In the genomic region with DNA sequence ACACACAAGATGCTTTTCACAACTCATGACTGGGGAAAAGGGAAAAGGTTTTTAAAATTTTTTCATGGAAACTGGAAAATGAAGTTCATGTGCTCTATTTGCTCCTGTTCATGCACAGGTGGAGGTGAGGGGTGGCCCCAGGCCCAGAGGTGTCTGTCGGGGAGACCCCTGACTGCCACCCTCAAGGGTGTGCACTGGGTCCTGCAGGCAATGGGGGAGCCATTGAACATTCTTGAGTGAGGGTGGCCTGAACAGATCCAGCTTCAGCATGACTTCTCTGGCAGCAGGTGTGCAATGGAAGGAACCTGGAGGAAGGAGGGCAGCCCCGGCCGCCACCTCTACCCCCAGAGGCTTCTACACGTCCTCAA, we compare ENCODE assay signal across 24 cellular contexts.
DNase-seq lines count a peak whose midpoint lies in the region; ATAC-seq, FAIRE-seq and TF ChIP-seq lines count a peak whose summit lies in the region.
"Had no signal": no experiment of that assay in that cellular context is flagged by ENCODE, and none has a peak within 500 bp of the region (broad histone marks: within the 10 kb centered on the region; RNA-seq: fewer than 3 reads in every experiment).

No MANE protein-coding gene starts in this region.

- H2AK5ac ChIP-seq in mesenchymal stem cell (ENCODE audit: low read length, severe bottlenecking), result peak overlapping the region; percentile 14

- H3K79me1 ChIP-seq in mesenchymal stem cell (replicated peaks; ENCODE audit: low read length, poor library complexity, severe bottlenecking), result no peaks in the 10 kb centered on the region

- TF ChIP-seq RAD21 in A549 (conservative IDR thresholded peaks at IDR 0.05 in 1 of 2, IDR thresholded peaks at IDR 0.05 in 1 of 2), result no peak

- no peaks in the 10 kb centered on the region for H3K36me3 ChIP-seq in PC-3 (ENCODE audit: low read depth, low read length)
- no peaks in the 10 kb centered on the region for H3K36me3 ChIP-seq in mesenchymal stem cell (ENCODE audit: control insufficient read depth in 1 of 2, insufficient read depth in 2 of 2, low read depth in 1 of 2, low read length in 2 of 2)
- no peaks in the 10 kb centered on the region for H3K36me3 ChIP-seq in MM.1S (replicated peaks; ENCODE audit: insufficient read depth, low read length)
- H3K36me3 ChIP-seq: BLaER1 treated with 17β-estradiol and CSF1 and Interleukin-3, amounts not matched to agents 10 nM and 100 nM; Peyer's patch; SJSA1 had no signal

- H4K91ac ChIP-seq in mesenchymal stem cell (ENCODE audit: low read length), result no peak overlapping the region

- no peak overlapping the region for H2BK5ac ChIP-seq in mesenchymal stem cell (ENCODE audit: low read depth, low read length, poor library complexity, severe bottlenecking)

- no peak overlapping the region for H2BK12ac ChIP-seq in mesenchymal stem cell (ENCODE audit: low read length in 2 of 2)

- no peak overlapping the region for H3K4ac ChIP-seq in mesenchymal stem cell (ENCODE audit: low read depth in 1 of 2, low read length in 2 of 2)

- no peak overlapping the region for H3K18ac ChIP-seq in mesenchymal stem cell (ENCODE audit: low read depth in 1 of 2, low read length in 2 of 2)

- TF ChIP-seq CTCF in A549 (IDR thresholded peaks at IDR 0.05) (no peak), PC-3 (conservative IDR thresholded peaks at IDR 0.05; ENCODE audit: low read depth, low read length) (no peak), brain (conservative IDR thresholded peaks at IDR 0.05) (no peak), MM.1S (IDR thresholded peaks at IDR 0.05; ENCODE audit: low read length) (no peak)

- H3K9me3 ChIP-seq in A549 (no peaks in the 10 kb centered on the region), PC-3 (ENCODE audit: low read length) (no peaks in the 10 kb centered on the region), mesenchymal stem cell (ENCODE audit: control insufficient read depth, low read length) (no peaks in the 10 kb centered on the region), MM.1S (replicated peaks; ENCODE audit: insufficient read depth, low read length) (no peaks in the 10 kb centered on the region)
- H3K9me3 ChIP-seq: BLaER1 treated with 17β-estradiol and CSF1 and Interleukin-3, amounts not matched to agents 10 nM and 100 nM; Peyer's patch; SJSA1 had no signal

- H3K27me3 Mint-ChIP-seq in brain, result no peaks in the 10 kb centered on the region
- H3K27me3 Mint-ChIP-seq: CD4-positive, alpha-beta T cell had no signal

- H3K27me3 ChIP-seq in PC-3 (ENCODE audit: low read length) (no peaks in the 10 kb centered on the region), mesenchymal stem cell (ENCODE audit: control insufficient read depth in 1 of 2, insufficient read depth in 1 of 2, low read length in 2 of 2) (peaks cover 6 to 56% of the 10 kb centered on the region in 2 experiments), MM.1S (replicated peaks; ENCODE audit: insufficient read depth, low read length) (no peaks in the 10 kb centered on the region)
- H3K27me3 ChIP-seq: Peyer's patch, SJSA1 had no signal

- peak overlapping the region in 3 of 5 experiments; percentile 40 to 76 (median 67) for H3K27ac Mint-ChIP-seq in brain
- H3K27ac Mint-ChIP-seq: CD4-positive, alpha-beta T cell had no signal

- H3K4me2 ChIP-seq in A549 (peak overlapping the region; percentile 59), PC-3 (ENCODE audit: low read length) (peak overlapping the region; percentile 54), mesenchymal stem cell (ENCODE audit: low read length, poor library complexity, severe bottlenecking) (no peak overlapping the region), MM.1S (ENCODE audit: low read depth, low read length) (no peak overlapping the region)

- no peak overlapping the region for H3K4me3 ChIP-seq in A549
- no peak overlapping the region for H3K4me3 ChIP-seq in PC-3 (ENCODE audit: low read length)
- no peak overlapping the region for H3K4me3 ChIP-seq in mesenchymal stem cell (ENCODE audit: insufficient read depth in 1 of 2, low read depth in 1 of 2, low read length in 2 of 2)
- H3K4me3 ChIP-seq in MM.1S (ENCODE audit: low read length), result no peak overlapping the region
- H3K4me3 ChIP-seq: BLaER1 treated with 17β-estradiol and CSF1 and Interleukin-3, amounts not matched to agents 10 nM and 100 nM; Peyer's patch; SJSA1 had no signal

- peaks cover 32% of the 10 kb centered on the region for H3K79me2 ChIP-seq in PC-3 (ENCODE audit: low read length)
- no peaks in the 10 kb centered on the region for H3K79me2 ChIP-seq in MM.1S (ENCODE audit: low read length)

- intact Hi-C loops in PC-3 (cut with micrococcal nuclease), result loop anchor here (1.0 to 5.0 kb wide), 3 partner anchors 24 to 112 kb away; no protein-coding TSS in a partner anchor
- intact Hi-C loops in posterior vena cava (cut with DNase I), result no loop called here

- DNase-seq in A549 (ENCODE audit: low read depth in 1 of 2, low spot score in 1 of 2) (no peak), PC-3 (no peak), mesenchymal stem cell (no peak), MM.1S (no peak), posterior vena cava (ENCODE audit: low spot score) (no peak), SHP77 (lab: John Stamatoyannopoulos, UW) (no peak)
- DNase-seq: AML-193; CD4-positive, alpha-beta T cell; Kasumi-1; MV-4-11; NCI-H1105; NCI-H146; NCI-H2029; NCI-H446 treated with DMSO at 0.1 percent for 48 hours; NCI-H526 treated with DMSO at 0.1 percent for 48 hours; Peyer's patch had no signal

- H3K9me3 Mint-ChIP-seq in brain, result peaks cover 0 to 4% (median 0%) of the 10 kb centered on the region in 5 experiments
- H3K9me3 Mint-ChIP-seq: CD4-positive, alpha-beta T cell had no signal

- POLR2A ChIA-PET in A549 (lab: Yijun Ruan, JAX) (no interaction called here), PC-3 (lab: Charles Lee; ENCODE audit: unreplicated experiment) (interaction anchor here (0.5 to 1.1 kb wide), 2 partner anchors 21 to 126 kb away, joined by 3 to 4 read pairs; no protein-coding TSS in a partner anchor)

- H3K27ac ChIP-seq in A549, result peak overlapping the region; percentile 58 to 76
- peak overlapping the region; percentile 76 for H3K27ac ChIP-seq in PC-3 (ENCODE audit: low read length)
- peak overlapping the region; percentile 44 for H3K27ac ChIP-seq in mesenchymal stem cell (ENCODE audit: low read length, poor library complexity, severe bottlenecking)
- H3K27ac ChIP-seq in MM.1S (ENCODE audit: low read length), result no peak overlapping the region
- H3K27ac ChIP-seq: BLaER1 treated with 17β-estradiol and CSF1 and Interleukin-3, amounts not matched to agents 10 nM and 100 nM; Peyer's patch; SJSA1 had no signal

- H3K4me1 Mint-ChIP-seq in brain, result peaks cover 23% of the 10 kb centered on the region

- ATAC-seq in A549 (no peak), PC-3 (no peak), GM18858 (IDR thresholded peaks at IDR 0.05; ENCODE audit: unreplicated experiment) (no peak)

- H3K23ac ChIP-seq in mesenchymal stem cell (ENCODE audit: low read length in 2 of 2), result no peak overlapping the region

- no peaks in the 10 kb centered on the region for H4K20me1 ChIP-seq in PC-3 (ENCODE audit: low read length)
- no peaks in the 10 kb centered on the region for H4K20me1 ChIP-seq in MM.1S (ENCODE audit: insufficient read depth, low read length)

- no peak overlapping the region for H3K14ac ChIP-seq in mesenchymal stem cell (ENCODE audit: low read length in 2 of 2)

- no peak overlapping the region for H3K4me3 Mint-ChIP-seq in brain
- H3K4me3 Mint-ChIP-seq: CD4-positive, alpha-beta T cell had no signal

- no peak overlapping the region for H4K8ac ChIP-seq in mesenchymal stem cell (ENCODE audit: low read length)

- H3K9me2 ChIP-seq in PC-3 (replicated peaks; ENCODE audit: low read length) (no peaks in the 10 kb centered on the region), MM.1S (replicated peaks; ENCODE audit: insufficient read depth, low read length) (no peaks in the 10 kb centered on the region)

- no peak for FAIRE-seq in A549 (lab: Jason Lieb, UNC)
- FAIRE-seq: A204.1, D721Med, GM18507, HepG2 had no signal

- no TSS peak for BruUV-seq in PC-3 (replicated peaks; lab: Mats Ljungman, UMichigan)

- 65% methylated on average over 4 of the region's 4 CpGs for WGBS in A549 (ENCODE audit: missing lambda C conversion rate)
- WGBS in mesenchymal stem cell, result 76% methylated on average over 4 of the region's 4 CpGs

- H2BK15ac ChIP-seq in mesenchymal stem cell (ENCODE audit: low read depth, poor library complexity, severe bottlenecking), result no peak overlapping the region

- no peak overlapping the region for H2BK120ac ChIP-seq in mesenchymal stem cell (ENCODE audit: low read depth, low read length)

- no peak overlapping the region for H2AFZ ChIP-seq in PC-3 (ENCODE audit: low read length)
- no peak overlapping the region for H2AFZ ChIP-seq in mesenchymal stem cell (ENCODE audit: low read depth, low read length)
- no peak overlapping the region for H2AFZ ChIP-seq in MM.1S (ENCODE audit: low read length)

- no peak for TF ChIP-seq EP300 in A549 (IDR thresholded peaks at IDR 0.05)

- H3F3A ChIP-seq in PC-3 (ENCODE audit: low read length, unreplicated experiment) (peaks cover 3% of the 10 kb centered on the region), MM.1S (ENCODE audit: insufficient read depth, low read length) (no peaks in the 10 kb centered on the region)

- no peaks in the 10 kb centered on the region for H3K36me3 Mint-ChIP-seq in brain

- H3K4me1 ChIP-seq in A549, result peaks cover 41% of the 10 kb centered on the region
- peaks cover 48% of the 10 kb centered on the region for H3K4me1 ChIP-seq in PC-3 (ENCODE audit: insufficient read depth, low read length)
- H3K4me1 ChIP-seq in mesenchymal stem cell (ENCODE audit: control insufficient read depth, insufficient read depth, low read depth, low read length), result peaks cover 24% of the 10 kb centered on the region
- no peaks in the 10 kb centered on the region for H3K4me1 ChIP-seq in MM.1S (ENCODE audit: low read length)
- H3K4me1 ChIP-seq: Peyer's patch, SJSA1 had no signal

- TF ChIP-seq POLR2A in A549 (IDR thresholded peaks at IDR 0.05; ENCODE audit: low read length), result no peak

- CTCF ChIA-PET in A549 (lab: Yijun Ruan, JAX) (interaction anchor here (1.2 to 1.4 kb wide), 2 partner anchors 126 to 430 kb away, joined by 4 to 5 read pairs; no protein-coding TSS in a partner anchor), PC-3 (lab: Charles Lee) (interaction anchor here (0.6 to 1.5 kb wide), 3 partner anchors 11 to 126 kb away, joined by 3 to 9 read pairs (median 6); no protein-coding TSS in a partner anchor)

- H3K9ac ChIP-seq in PC-3 (ENCODE audit: low read length), result 0 out of 2 replicates have a peak overlapping the region, but pooled peaks have one; percentile 2
- no peak overlapping the region for H3K9ac ChIP-seq in mesenchymal stem cell (ENCODE audit: low read length)
- no peak overlapping the region for H3K9ac ChIP-seq in MM.1S (ENCODE audit: low read length)
- H3K9ac ChIP-seq: BLaER1 treated with 17β-estradiol and CSF1 and Interleukin-3, amounts not matched to agents 10 nM and 100 nM had no signal

TF ChIP-seq in A549, 52 proteins besides CTCF, POLR2A, EP300 and RAD21:
- no peak for TF ChIP-seq HEYL (CRISPR knock-in tag; IDR thresholded peaks at IDR 0.05)
- TF ChIP-seq HOXB5 (CRISPR knock-in tag; IDR thresholded peaks at IDR 0.05), result no peak
- no peak for TF ChIP-seq FOXS1 (CRISPR knock-in tag; IDR thresholded peaks at IDR 0.05)
- no peak for TF ChIP-seq CBX2 (IDR thresholded peaks at IDR 0.05; ENCODE audit: borderline replicate concordance, low read depth)
- TF ChIP-seq TFCP2L1 (CRISPR knock-in tag; IDR thresholded peaks at IDR 0.05), result no peak
- TF ChIP-seq PHF8 (IDR thresholded peaks at IDR 0.05; ENCODE audit: borderline replicate concordance, low read depth), result no peak

Comparison
In these comparisons a context has a peak if more than half of its experiments do, and no peak if none do; other contexts are left out.
1. H3K4me2 ChIP-seq: peak in A549 (single experiment) and PC-3 (single experiment); none in mesenchymal stem cell (single experiment) and MM.1S (single experiment).